1 cellular context compared by ENCODE assay signal in the genomic region with DNA sequence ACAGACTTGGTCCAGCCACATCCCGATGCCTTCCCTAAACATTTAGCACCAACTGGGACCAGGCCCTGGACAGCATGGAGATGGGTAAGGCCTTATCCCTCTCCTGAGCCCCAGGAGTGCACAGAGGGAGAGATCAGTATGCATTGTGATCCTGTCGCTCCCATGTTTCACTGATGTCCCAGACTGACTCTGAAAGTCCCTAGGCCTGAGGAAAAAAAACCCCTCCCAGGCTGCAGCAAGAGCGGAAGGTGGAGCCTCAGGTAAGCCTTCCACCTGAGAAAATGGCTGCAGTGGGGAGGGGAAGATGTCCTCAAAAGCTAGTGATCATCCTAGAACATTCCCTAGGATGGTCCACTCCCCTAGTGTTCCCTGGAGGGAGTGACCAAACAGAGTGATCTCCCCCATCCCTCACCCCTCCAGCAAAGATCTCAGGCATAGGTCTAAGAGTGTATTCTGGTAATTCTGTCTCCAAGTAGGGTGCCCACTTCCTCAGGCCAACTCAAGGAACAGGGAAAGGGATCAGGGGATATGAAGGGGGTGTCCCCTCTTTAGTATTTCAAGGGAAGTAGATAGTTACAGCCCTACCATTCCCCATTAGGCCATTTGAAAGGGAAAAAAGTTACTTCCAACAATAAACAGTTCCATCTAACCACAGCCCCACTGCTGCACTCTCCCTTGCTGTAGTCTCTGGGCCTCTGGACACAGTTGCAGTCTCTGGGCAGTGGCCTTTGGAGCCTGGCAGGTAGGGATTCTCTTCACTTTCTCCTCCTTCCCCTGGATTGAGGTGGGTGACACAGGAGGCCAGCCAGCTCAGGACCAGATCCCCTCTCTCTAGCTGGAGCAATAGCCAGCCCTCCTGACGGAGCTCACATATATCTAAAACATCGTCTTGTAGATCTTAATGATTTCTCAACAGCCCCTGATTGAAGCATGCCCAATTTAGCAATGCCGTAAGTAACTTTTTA.
TF ChIP-seq lines count a peak whose summit lies in the region.

No MANE protein-coding gene starts in this region.

TF ChIP-seq in H1, 55 proteins besides CTCF, POLR2A, EP300 and RAD21:
- TF ChIP-seq CEBPB (IDR thresholded peaks at IDR 0.05; ENCODE audit: low read depth, low read length) (no peak), POU5F1 (IDR thresholded peaks at IDR 0.05; ENCODE audit: low read depth, low read length) (no peak), EGR1 (IDR thresholded peaks at IDR 0.05; ENCODE audit: borderline replicate concordance, low read depth, low read length) (no peak), SAP30 (IDR thresholded peaks at IDR 0.05; ENCODE audit: insufficient read depth, insufficient replicate concordance, low read length) (no peak), RNF2 (IDR thresholded peaks at IDR 0.05; ENCODE audit: borderline replicate concordance, low read depth, low read length, missing control alignments, poor library complexity, severe bottlenecking) (no peak), CHD2 (IDR thresholded peaks at IDR 0.05; ENCODE audit: low read length) (no peak)
- TF ChIP-seq, protein P1, sequence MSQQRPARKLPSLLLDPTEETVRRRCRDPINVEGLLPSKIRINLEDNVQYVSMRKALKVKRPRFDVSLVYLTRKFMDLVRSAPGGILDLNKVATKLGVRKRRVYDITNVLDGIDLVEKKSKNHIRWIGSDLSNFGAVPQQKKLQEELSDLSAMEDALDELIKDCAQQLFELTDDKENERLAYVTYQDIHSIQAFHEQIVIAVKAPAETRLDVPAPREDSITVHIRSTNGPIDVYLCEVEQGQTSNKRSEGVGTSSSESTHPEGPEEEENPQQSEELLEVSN (IDR thresholded peaks at IDR 0.05), result no peak
TF ChIP-seq in H1: peak in this region for 0.
